In genomic region chr15:48811325-48811938, GRCh38 we compare ENCODE assay signal across 8 cellular contexts. TPM values are rescaled to one million over a fixed set of nuclear protein-coding genes. Genes with fewer than 3 reads are reported as not detected.
DNase-seq lines count a peak whose midpoint lies in the region; ATAC-seq and TF ChIP-seq lines count a peak whose summit lies in the region.

No MANE protein-coding gene starts in this region.

- TF ChIP-seq CTCF in GM12864 (IDR thresholded peaks at IDR 0.05; ENCODE audit: low read depth, low read length, missing control alignments) (no peak), omental fat pad (IDR thresholded peaks at IDR 0.05) (no peak)

- peaks cover 12 to 33% (median 30%) of the 10 kb centered on the region in 7 donors for H3K4me1 Mint-ChIP-seq in naive thymus-derived CD4-positive, alpha-beta T cell

- peaks cover 0 to 2% (median 0%) of the 10 kb centered on the region in 5 donors for H3K36me3 Mint-ChIP-seq in naive thymus-derived CD4-positive, alpha-beta T cell

- H3K27me3 ChIP-seq in duodenal mucosa (ENCODE audit: control insufficient read depth in 1 of 2, insufficient read depth in 2 of 2, low read length in 2 of 2): no peaks in the 10 kb centered on the region
- H3K27me3 ChIP-seq in naive thymus-derived CD4-positive, alpha-beta T cell (ENCODE audit: control insufficient read depth in 2 of 2, insufficient read depth in 2 of 2, low read length in 2 of 2): no peaks in the 10 kb centered on the region

- H3K36me3 ChIP-seq in duodenal mucosa (ENCODE audit: control insufficient read depth in 1 of 2, insufficient read depth in 2 of 2, low read length in 2 of 2): no peaks in the 10 kb centered on the region
- peaks cover 0 to 4% (median 0%) of the 10 kb centered on the region in 3 experiments for H3K36me3 ChIP-seq in naive thymus-derived CD4-positive, alpha-beta T cell (ENCODE audit: control insufficient read depth in 2 of 3, insufficient read depth in 3 of 3, low read length in 3 of 3)

- ATAC-seq in naive thymus-derived CD4-positive, alpha-beta T cell: no peak
- no peak for ATAC-seq in GM19463 (IDR thresholded peaks at IDR 0.05; ENCODE audit: unreplicated experiment)
- ATAC-seq in omental fat pad (ENCODE audit: low FRiP score): no peak

- CTCF ChIA-PET in naive thymus-derived CD4-positive, alpha-beta T cell (lab: Charles Lee): interaction anchor here (1.7 kb wide), 1 partner anchor 10 kb away, joined by 6 read pairs; no protein-coding TSS in a partner anchor

- H3K9me3 ChIP-seq in duodenal mucosa (ENCODE audit: control insufficient read depth in 1 of 2, low read length in 2 of 2): no peaks in the 10 kb centered on the region
- H3K9me3 ChIP-seq in naive thymus-derived CD4-positive, alpha-beta T cell (ENCODE audit: control insufficient read depth in 2 of 3, low read length in 3 of 3): no peaks in the 10 kb centered on the region

- peaks cover 13 to 18% of the 10 kb centered on the region in 2 donors for H3K4me1 ChIP-seq in duodenal mucosa (ENCODE audit: control insufficient read depth in 1 of 2, insufficient read depth in 2 of 2, low read length in 2 of 2)
- peaks cover 9 to 13% of the 10 kb centered on the region in 2 donors for H3K4me1 ChIP-seq in naive thymus-derived CD4-positive, alpha-beta T cell (ENCODE audit: control insufficient read depth in 2 of 2, insufficient read depth in 2 of 2, low read length in 2 of 2)

- peak overlapping the region in 8 of 9 donors; percentile 14 to 96 (median 74) for H3K27ac Mint-ChIP-seq in naive thymus-derived CD4-positive, alpha-beta T cell

- H3K27ac ChIP-seq in duodenal mucosa (ENCODE audit: low read depth, low read length): no peak overlapping the region
- peak overlapping the region; percentile 42 for H3K27ac ChIP-seq in naive thymus-derived CD4-positive, alpha-beta T cell (ENCODE audit: low read depth, low read length)

- intact Hi-C loops in naive thymus-derived CD4-positive, alpha-beta T cell (cut with micrococcal nuclease): loop anchor here (1.0 to 5.0 kb wide), 15 partner anchors 10 to 1876 kb away; partner anchors contain the start of genes COPS2 (in 2 of the 2), DUT (in 2 of the 2), EID1 (in 2 of the 2) and FAM227B (in 2 of the 2)

- no peaks in the 10 kb centered on the region for H3K9me3 Mint-ChIP-seq in naive thymus-derived CD4-positive, alpha-beta T cell

- peaks cover 0 to 24% (median 0%) of the 10 kb centered on the region in 5 donors for H3K27me3 Mint-ChIP-seq in naive thymus-derived CD4-positive, alpha-beta T cell

- H3K4me3 ChIP-seq in GM12864 (ENCODE audit: low read depth, low read length): peak overlapping the region; percentile 94
- H3K4me3 ChIP-seq in duodenal mucosa (ENCODE audit: low read depth in 1 of 2, low read length in 2 of 2): peak overlapping the region; percentile 97
- peak overlapping the region; percentile 78 for H3K4me3 ChIP-seq in naive thymus-derived CD4-positive, alpha-beta T cell (ENCODE audit: low read length)

- POLR2A ChIA-PET in naive thymus-derived CD4-positive, alpha-beta T cell (lab: Charles Lee): interaction anchor here (0.9 to 1.8 kb wide), 7 partner anchors 10 to 1544 kb away, joined by 3 to 13 read pairs (median 4); partner anchors contain the start of genes COPS2, DTWD1, EID1 and FAM227B

- peak overlapping the region; percentile 82 to 96 (median 89) for H3K4me3 Mint-ChIP-seq in naive thymus-derived CD4-positive, alpha-beta T cell

- DNase-seq in GM12864 (ENCODE audit: low read depth): no peak
- DNase-seq in NCI-H345 (lab: John Stamatoyannopoulos, UW): peak; percentile 7
- DNase-seq in naive thymus-derived CD4-positive, alpha-beta T cell: peak in 1 of 9 donors; percentile 7
- no peak for DNase-seq in NCI-H2029 treated with DMSO at 0.1 percent for 48 hours (lab: John Stamatoyannopoulos, UW)
- no peak for DNase-seq in Ammon's horn (ENCODE audit: low spot score)
- DNase-seq in omental fat pad (ENCODE audit: low spot score): no peak

- H3K9ac ChIP-seq in duodenal mucosa (ENCODE audit: low read depth in 1 of 2, low read length in 2 of 2): peak overlapping the region; percentile 17 to 44

RNA-seq across cellular contexts. Expression of gene CEP152, which starts 0.6 kb away (rescaled TPM):
- total RNA-seq in naive thymus-derived CD4-positive, alpha-beta T cell: 10 to 100 TPM in 3 of 5 experiments, 1 to 10 TPM in 2; 6.2 to 26.3 (median 17.0) TPM
- 1 to 10 TPM; 3.5 to 8.4 TPM for polyA plus RNA-seq in naive thymus-derived CD4-positive, alpha-beta T cell
- 10 to 100 TPM in 1 of 4 donors, 1 to 10 TPM in 3; 2.6 to 10.4 (median 5.1) TPM for total RNA-seq in omental fat pad
